Comparison of ENCODE assay signal across 16 cellular contexts in genomic region chr14:75675265-75675960, GRCh38. TPM values are rescaled to one million over a fixed set of nuclear protein-coding genes. Genes with fewer than 3 reads are reported as not detected.
DNase-seq lines count a peak whose midpoint lies in the region; TF ChIP-seq lines count a peak whose summit lies in the region.
"Had no signal": no experiment of that assay in that cellular context is flagged by ENCODE, and none has a peak within 500 bp of the region (broad histone marks: within the 10 kb centered on the region; RNA-seq: fewer than 3 reads in every experiment).

No MANE protein-coding gene starts in this region.

- H3K4me1 Mint-ChIP-seq in neural progenitor cell, result peaks cover 20% of the 10 kb centered on the region
- H3K4me1 Mint-ChIP-seq in T-helper 2 cell treated with Interferon-gamma antibody and Interleukin-4, amounts not matched to agents 5 μg/mL and 100 μg/mL, for 36 hours (ENCODE audit: low read depth), result peaks cover 18% of the 10 kb centered on the region

- H3K4me3 ChIP-seq in Loucy (ENCODE audit: low read length, poor library complexity, severe bottlenecking), result no peak overlapping the region
- H3K4me3 ChIP-seq in mammary epithelial cell (replicated peaks in 1 of 3; ENCODE audit: insufficient read depth in 1 of 3, low read depth in 2 of 3, low read length in 3 of 3), result no peak overlapping the region
- H3K4me3 ChIP-seq in neural progenitor cell, result no peak overlapping the region

- BruUV-seq in mammary epithelial cell (replicated peaks; lab: Mats Ljungman, UMichigan), result no TSS peak

- no peaks in the 10 kb centered on the region for H3K9me3 ChIP-seq in Loucy (ENCODE audit: insufficient read depth, low read depth, low read length)
- H3K9me3 ChIP-seq in mammary epithelial cell (replicated peaks; ENCODE audit: insufficient read depth, low read length), result no peaks in the 10 kb centered on the region
- H3K9me3 ChIP-seq in neural progenitor cell (ENCODE audit: low read depth), result no peaks in the 10 kb centered on the region

- TF ChIP-seq CTCF in GM12872 (IDR thresholded peaks at IDR 0.05; ENCODE audit: insufficient read depth, low read depth, low read length), result peak; percentile 26; the same call in 1 of the 3 replicates
- TF ChIP-seq CTCF in Loucy (conservative IDR thresholded peaks at IDR 0.05; ENCODE audit: low read length), result peak; percentile 76
- TF ChIP-seq CTCF in mammary epithelial cell (conservative IDR thresholded peaks at IDR 0.05 in 1 of 2, IDR thresholded peaks at IDR 0.05 in 1 of 2; ENCODE audit: extremely low read depth in 1 of 2, insufficient read depth in 1 of 2, low read depth in 1 of 2, low read length in 2 of 2), result peak; percentile 35 to 36
- TF ChIP-seq CTCF in neural progenitor cell (IDR thresholded peaks at IDR 0.05), result peak; percentile 39

- intact Hi-C loops in mammary epithelial cell (cut with micrococcal nuclease), result no loop called here

- no peak overlapping the region for H3K9ac ChIP-seq in Loucy (ENCODE audit: low read depth, low read length, poor library complexity, severe bottlenecking)
- no peak overlapping the region for H3K9ac ChIP-seq in mammary epithelial cell (ENCODE audit: insufficient read depth, low read length)
- H3K9ac ChIP-seq in neural progenitor cell, result no peak overlapping the region

- no peaks in the 10 kb centered on the region for H3K9me2 ChIP-seq in Loucy (replicated peaks; ENCODE audit: low read depth, low read length)

- H2AFZ ChIP-seq in Loucy (ENCODE audit: low read length) (no peak overlapping the region), mammary epithelial cell (ENCODE audit: low read depth, low read length) (peak overlapping the region; percentile 28), neural progenitor cell (replicated peaks) (no peak overlapping the region)

- H3K36me3 Mint-ChIP-seq in neural progenitor cell, result peaks cover 22% of the 10 kb centered on the region
- peaks cover 34% of the 10 kb centered on the region for H3K36me3 Mint-ChIP-seq in T-helper 2 cell treated with Interferon-gamma antibody and Interleukin-4, amounts not matched to agents 5 μg/mL and 100 μg/mL, for 36 hours (ENCODE audit: low read depth)

- H3K36me3 ChIP-seq in Loucy (ENCODE audit: insufficient read depth, low read length) (peaks cover 27% of the 10 kb centered on the region; the same call in 1 of the 2 replicates), mammary epithelial cell (ENCODE audit: insufficient read depth, low read length) (peaks cover 2% of the 10 kb centered on the region), neural progenitor cell (peaks cover 16% of the 10 kb centered on the region)

- peaks cover 7% of the 10 kb centered on the region for H3K9me3 Mint-ChIP-seq in neural progenitor cell
- no peaks in the 10 kb centered on the region for H3K9me3 Mint-ChIP-seq in T-helper 2 cell treated with Interferon-gamma antibody and Interleukin-4, amounts not matched to agents 5 μg/mL and 100 μg/mL, for 36 hours

- H3K27me3 Mint-ChIP-seq in neural progenitor cell (ENCODE audit: insufficient read depth, low read depth), result peaks cover 2% of the 10 kb centered on the region
- no peaks in the 10 kb centered on the region for H3K27me3 Mint-ChIP-seq in T-helper 2 cell treated with Interferon-gamma antibody and Interleukin-4, amounts not matched to agents 5 μg/mL and 100 μg/mL, for 36 hours (ENCODE audit: low read depth)
- H3K27me3 Mint-ChIP-seq: activated CD4-positive, alpha-beta T cell treated with anti-CD3 and anti-CD28 coated beads for 36 hours; T-cell had no signal

- H3K27ac ChIP-seq in mammary epithelial cell (ENCODE audit: insufficient read depth, low read depth, low read length) (peak overlapping the region; percentile 23), neural progenitor cell (no peak overlapping the region)

- peak overlapping the region; percentile 36 for H3K4me2 ChIP-seq in Loucy (ENCODE audit: low read depth, low read length, poor library complexity, severe bottlenecking)
- peak overlapping the region; percentile 41 for H3K4me2 ChIP-seq in mammary epithelial cell (ENCODE audit: insufficient read depth, low read depth, low read length)
- no peak overlapping the region for H3K4me2 ChIP-seq in neural progenitor cell

- H3K4me1 ChIP-seq in Loucy (ENCODE audit: insufficient read depth, low read length, poor library complexity, severe bottlenecking) (peaks cover 9% of the 10 kb centered on the region), mammary epithelial cell (ENCODE audit: insufficient read depth, low read length) (peaks cover 11% of the 10 kb centered on the region), neural progenitor cell (peaks cover 23% of the 10 kb centered on the region)

- H3K27me3 ChIP-seq in Loucy (ENCODE audit: insufficient read depth, low read length, poor library complexity, severe bottlenecking) (no peaks in the 10 kb centered on the region), mammary epithelial cell (ENCODE audit: insufficient read depth, low read length) (no peaks in the 10 kb centered on the region), neural progenitor cell (no peaks in the 10 kb centered on the region)

- peak overlapping the region; percentile 30 for H3K27ac Mint-ChIP-seq in neural progenitor cell
- no peak overlapping the region for H3K27ac Mint-ChIP-seq in T-helper 2 cell treated with Interferon-gamma antibody and Interleukin-4, amounts not matched to agents 5 μg/mL and 100 μg/mL, for 36 hours
- H3K27ac Mint-ChIP-seq: activated CD4-positive, alpha-beta T cell treated with anti-CD3 and anti-CD28 coated beads for 36 hours; activated T-cell treated with anti-CD3 and anti-CD28 coated beads, Interleukin-2, amount 50 U/mL, for 72 hours; CD8-positive, alpha-beta T cell; T-cell had no signal

- H3F3A ChIP-seq in Loucy (ENCODE audit: low read depth) (no peaks in the 10 kb centered on the region), neural progenitor cell (ENCODE audit: low read depth) (no peaks in the 10 kb centered on the region)

- in situ Hi-C loops in mammary epithelial cell (cut with MboI; ENCODE audit: low sequenced_read_pairs in 2 of 2), result no loop called here

- H3K79me2 ChIP-seq in Loucy (ENCODE audit: insufficient read depth, low read length) (peaks cover 17% of the 10 kb centered on the region), mammary epithelial cell (ENCODE audit: insufficient read depth, low read length) (peaks cover 56% of the 10 kb centered on the region), neural progenitor cell (ENCODE audit: low read depth) (peaks cover 45% of the 10 kb centered on the region)

- CTCF ChIA-PET in mammary epithelial cell (lab: Charles Lee; ENCODE audit: low non-redundant PET), result no interaction called here

- WGBS in mammary epithelial cell (ENCODE audit: low coverage, missing lambda C conversion rate), result 42% methylated on average over 2 of the region's 2 CpGs

- dilution Hi-C loops in mammary epithelial cell (cut with HindIII; ENCODE audit: low sequenced_read_pairs), result no loop called here

- H3K4me3 Mint-ChIP-seq in neural progenitor cell, result no peak overlapping the region
- H3K4me3 Mint-ChIP-seq in T-helper 2 cell treated with Interferon-gamma antibody and Interleukin-4, amounts not matched to agents 5 μg/mL and 100 μg/mL, for 36 hours, result no peak overlapping the region
- H3K4me3 Mint-ChIP-seq: activated CD4-positive, alpha-beta T cell treated with anti-CD3 and anti-CD28 coated beads for 36 hours; activated T-cell treated with anti-CD3 and anti-CD28 coated beads, Interleukin-2, amount 50 U/mL, for 72 hours; CD8-positive, alpha-beta T cell; T-cell had no signal

- DNase-seq in mammary epithelial cell (peak; percentile 82), neural progenitor cell (ENCODE audit: low spot score) (peak; percentile 21), NCI-H2107 treated with DMSO at 0.1 percent for 48 hours (lab: John Stamatoyannopoulos, UW; ENCODE audit: unreplicated experiment) (no peak), NCI-H226 (no peak)
- no peak for DNase-seq in T-helper 2 cell treated with Interferon-gamma antibody and Interleukin-4, amounts not matched to agents 5 μg/mL and 100 μg/mL, for 36 hours (ENCODE audit: low spot score)
- DNase-seq: activated CD4-positive, alpha-beta T cell treated with anti-CD3 and anti-CD28 coated beads for 36 hours; activated T-cell treated with anti-CD3 and anti-CD28 coated beads, Interleukin-2, amount 50 U/mL, for 72 hours; aorta; CD8-positive, alpha-beta T cell; effector memory CD4-positive, alpha-beta T cell; IMR-90; NCI-H2081; stimulated activated CD4-positive, alpha-beta T cell treated with anti-CD3 and anti-CD28 coated beads, Interleukin-12 subunit alpha, Interleukin-12 subunit beta, amount 100 ng/mL, for 4 hours; T-cell had no signal

- H4K20me1 ChIP-seq in Loucy (ENCODE audit: insufficient read depth, low read length, poor library complexity, severe bottlenecking) (no peaks in the 10 kb centered on the region), mammary epithelial cell (ENCODE audit: insufficient read depth, low read length) (no peaks in the 10 kb centered on the region), neural progenitor cell (ENCODE audit: low read depth) (peaks cover 13% of the 10 kb centered on the region)

RNA-seq across cellular contexts. Expression of gene TTLL5, which starts 14.4 kb away (rescaled TPM):
- 10 to 100 TPM; 22.2 to 37.0 TPM for total RNA-seq in mammary epithelial cell
- 12.2 TPM for polyA plus RNA-seq in mammary epithelial cell
- 137 TPM for polyA minus RNA-seq in mammary epithelial cell
- total RNA-seq in neural progenitor cell (ENCODE audit: low replicate concordance), result 27.1 and 61.4 TPM in 2 replicates

RNA-seq across cellular contexts. Expression of gene ERG28, which starts 14.7 kb away (rescaled TPM):
- total RNA-seq in mammary epithelial cell (10 to 100 TPM in 1 of 2 donors, 1 to 10 TPM in 1; 9.5 to 26.9 TPM), neural progenitor cell (ENCODE audit: low replicate concordance) (29.3 and 31.2 TPM in 2 replicates)
- polyA plus RNA-seq in mammary epithelial cell, result 48.3 TPM
- polyA minus RNA-seq in mammary epithelial cell, result 47.4 TPM

Comparison
In these comparisons a context has a peak if more than half of its experiments do, and no peak if none do; other contexts are left out.
1. CTCF ChIP-seq: peak in every context shown above with its lines; median percentile 76 in Loucy; 39 in neural progenitor cell; 36 in mammary epithelial cell; 26 in GM12872.
2. DNase-seq: peak in mammary epithelial cell (single experiment) and neural progenitor cell (single experiment); none in NCI-H2107 treated with DMSO at 0.1 percent for 48 hours (single experiment), T-helper 2 cell treated with Interferon-gamma antibody and Interleukin-4, amounts not matched to agents 5 μg/mL and 100 μg/mL, for 36 hours (single experiment) and NCI-H226 (single experiment).